Comparison of ENCODE assay signal across 8 cellular contexts in genomic region chr3:178765472-178765871, GRCh38.
"Had no signal": no experiment of that assay in that cellular context is flagged by ENCODE, and none has a peak within 500 bp of the region (broad histone marks: within the 10 kb centered on the region; RNA-seq: fewer than 3 reads in every experiment).

No MANE protein-coding gene starts in this region.

- H3K4me2 ChIP-seq: GM23338 had no signal

- DNase-seq: H9, HCEC 1CT, KBM-7 had no signal

- H3K36me3 Mint-ChIP-seq: IgD-negative memory B cell had no signal

- H2AFZ ChIP-seq: GM23338 had no signal

- H3K27ac Mint-ChIP-seq: GM23338, H9, IgD-negative memory B cell had no signal

- H3K4me3 ChIP-seq: GM23338 had no signal

- H3K4me3 Mint-ChIP-seq: GM23338, H9, IgD-negative memory B cell had no signal

- H3K9me3 Mint-ChIP-seq: GM23338, H9 had no signal

- FAIRE-seq: H1, H54, HTR-8/SVneo had no signal

- ATAC-seq: GM23338 had no signal
